ENCODE assay signal across 8 cellular contexts in genomic region chr15:55196011-55196410, GRCh38. TPM values are rescaled to one million over a fixed set of nuclear protein-coding genes. Genes with fewer than 3 reads are reported as not detected.
DNase-seq lines count a peak whose midpoint lies in the region; ATAC-seq and TF ChIP-seq lines count a peak whose summit lies in the region.

No MANE protein-coding gene starts in this region.

- H3K4me1 ChIP-seq in left ventricle myocardium inferior (peaks cover 52% of the 10 kb centered on the region), lower lobe of right lung (peaks cover 34% of the 10 kb centered on the region), aorta (ENCODE audit: control insufficient read depth in 1 of 2, insufficient read depth in 2 of 2, low read length in 2 of 2) (peaks cover 3 to 5% of the 10 kb centered on the region in 2 donors)

- in situ Hi-C loops in astrocyte of the spinal cord (cut with HindIII; ENCODE audit: low sequenced_read_pairs): no loop called here

- H3K9me3 ChIP-seq in left ventricle myocardium inferior (replicated peaks) (no peaks in the 10 kb centered on the region), lower lobe of right lung (no peaks in the 10 kb centered on the region), aorta (ENCODE audit: control insufficient read depth, low read length) (no peaks in the 10 kb centered on the region)

- H3K36me3 ChIP-seq in left ventricle myocardium inferior: peaks cover 12% of the 10 kb centered on the region
- peaks cover 19% of the 10 kb centered on the region for H3K36me3 ChIP-seq in lower lobe of right lung
- H3K36me3 ChIP-seq in aorta (ENCODE audit: control insufficient read depth in 1 of 2, insufficient read depth in 2 of 2, low read length in 1 of 2): no peaks in the 10 kb centered on the region

- no peak for DNase-seq in left ventricle myocardium inferior
- no peak for DNase-seq in left cardiac atrium
- DNase-seq in astrocyte of the spinal cord (ENCODE audit: low read depth, low spot score): no peak
- no peak for DNase-seq in lower lobe of right lung
- DNase-seq in aorta: no peak
- DNase-seq in cerebellar cortex (ENCODE audit: low spot score): no peak

- H3K27ac ChIP-seq in left ventricle myocardium inferior (replicated peaks) (peak overlapping the region; percentile 91), lower lobe of right lung (peak overlapping the region; percentile 94), aorta (ENCODE audit: low read depth in 1 of 2, low read length in 2 of 2) (peak overlapping the region in 1 of 2 donors; percentile 94)

- no peak for TF ChIP-seq CTCF in left ventricle myocardium inferior (IDR thresholded peaks at IDR 0.05; ENCODE audit: borderline replicate concordance)
- TF ChIP-seq CTCF in astrocyte of the spinal cord (IDR thresholded peaks at IDR 0.05; ENCODE audit: low read depth, low read length): no peak
- no peak for TF ChIP-seq CTCF in lower lobe of right lung (IDR thresholded peaks at IDR 0.05)

- intact Hi-C loops in left ventricle myocardium inferior (cut with micrococcal nuclease) (no loop called here), left cardiac atrium (cut with DNase I) (no loop called here), lower lobe of right lung (cut with DNase I) (no loop called here), aorta (cut with DNase I) (no loop called here)

- H3K27me3 ChIP-seq in left ventricle myocardium inferior (ENCODE audit: low read depth): no peaks in the 10 kb centered on the region
- no peaks in the 10 kb centered on the region for H3K27me3 ChIP-seq in lower lobe of right lung (ENCODE audit: low read depth)
- no peaks in the 10 kb centered on the region for H3K27me3 ChIP-seq in aorta (ENCODE audit: control insufficient read depth in 1 of 2, insufficient read depth in 2 of 2, low read length in 1 of 2)

- no peak for ATAC-seq in left cardiac atrium
- ATAC-seq in lower lobe of right lung: peak in 1 of 2 donors; percentile 1
- no peak for ATAC-seq in aorta (ENCODE audit: low FRiP score)
- ATAC-seq in HG02870 (IDR thresholded peaks at IDR 0.05; ENCODE audit: unreplicated experiment): no peak
- ATAC-seq in GM18909 (IDR thresholded peaks at IDR 0.05; ENCODE audit: poor library complexity, unreplicated experiment): no peak

- H3K4me3 ChIP-seq in left ventricle myocardium inferior: peak overlapping the region; percentile 75
- H3K4me3 ChIP-seq in astrocyte of the spinal cord (ENCODE audit: low read depth, low read length): peak overlapping the region; percentile 94
- H3K4me3 ChIP-seq in lower lobe of right lung: peak overlapping the region; percentile 83
- H3K4me3 ChIP-seq in aorta (ENCODE audit: low read length in 2 of 2): peak overlapping the region; percentile 94

- WGBS in aorta, 2 donors: 1 to 2% methylated on average over 9 of the region's 9 CpGs

RNA-seq across cellular contexts. Expression of gene RSL24D1, which starts 0.7 kb away (rescaled TPM):
- total RNA-seq in left ventricle myocardium inferior (44.4 TPM), left cardiac atrium (10 to 100 TPM; 43.7 to 52.9 TPM), lower lobe of right lung (64.6 TPM), aorta (10 to 100 TPM; 64.9 to 66.4 TPM)
- 100 to 1,000 TPM in 1 of 2 donors, 10 to 100 TPM in 1; 88.0 to 204 TPM for polyA plus RNA-seq in aorta
